Comparison of ENCODE assay signal across 26 cellular contexts in genomic region chr12:91123236-91123635, GRCh38. TPM values are rescaled to one million over a fixed set of nuclear protein-coding genes. Genes with fewer than 3 reads are reported as not detected.
"Had no signal": no experiment of that assay in that cellular context is flagged by ENCODE, and none has a peak within 500 bp of the region (broad histone marks: within the 10 kb centered on the region; RNA-seq: fewer than 3 reads in every experiment).

No MANE protein-coding gene starts in this region.

- ATAC-seq: activated CD8-positive, alpha-beta memory T cell treated with anti-CD3 and anti-CD28 coated beads, Interleukin-2, amount 10 ng/mL, durations not matched to agents 7 days and 5 days; activated CD8-positive, alpha-beta T cell treated with anti-CD3 and anti-CD28 coated beads for 36 hours; body of pancreas; effector memory CD8-positive, alpha-beta T cell; heart left ventricle; left ventricle myocardium superior; natural killer cell; psoas muscle; stimulated activated naive B cell treated with anti-CD40 and anti-IgM and Interleukin-4, amounts not matched to agents 10 μg/mL and 1 μg/mL and 100 μg/mL, for 72 hours had no signal

- H3K27ac ChIP-seq: body of pancreas, esophagus squamous epithelium, heart left ventricle, ovary, psoas muscle, right atrium auricular region, testis, WERI-Rb-1 had no signal

- H3K9me3 ChIP-seq: body of pancreas, esophagus squamous epithelium, heart left ventricle, ovary, psoas muscle, right atrium auricular region, testis had no signal

- H3K27me3 ChIP-seq: body of pancreas, esophagus squamous epithelium, heart left ventricle, ovary, right atrium auricular region, testis had no signal

- H3K4me1 ChIP-seq: body of pancreas, heart left ventricle, psoas muscle, right atrium auricular region, testis had no signal

- H3K36me3 ChIP-seq: esophagus squamous epithelium, heart left ventricle, ovary, right atrium auricular region, WERI-Rb-1 had no signal

- DNase-seq: activated CD4-positive, alpha-beta T cell treated with anti-CD3 and anti-CD28 coated beads, Interleukin-2, amount 10 ng/mL, durations not matched to agents 7 days and 5 days; activated CD4-positive, CD25-positive, alpha-beta regulatory T cell treated with anti-CD3 and anti-CD28 coated beads, Interleukin-2, amount 50 U/mL, for 72 hours; activated CD8-positive, alpha-beta memory T cell treated with anti-CD3 and anti-CD28 coated beads, Interleukin-2, amount 10 ng/mL, durations not matched to agents 7 days and 5 days; activated CD8-positive, alpha-beta T cell treated with anti-CD3 and anti-CD28 coated beads for 36 hours; activated effector memory CD4-positive, alpha-beta T cell treated with anti-CD3 and anti-CD28 coated beads, Interleukin-2, amount 50 U/mL, for 16 hours; activated naive CD4-positive, alpha-beta T cell treated with anti-CD3 and anti-CD28 coated beads, Interleukin-2, amount 10 ng/mL, durations not matched to agents 7 days and 5 days; activated T-cell treated with anti-CD3 and anti-CD28 coated beads for 4 hours; amygdala; body of pancreas; central memory CD4-positive, alpha-beta T cell; effector memory CD8-positive, alpha-beta T cell; esophagus squamous epithelium; heart left ventricle; left ventricle myocardium superior; midbrain; natural killer cell; ovary; psoas muscle; stimulated activated CD4-positive, alpha-beta T cell treated with anti-CD3 and anti-CD28 coated beads, Interleukin-2, amount 100 ng/mL, for 24 hours; stimulated activated naive B cell treated with anti-CD40 and anti-IgM and Interleukin-4, amounts not matched to agents 10 μg/mL and 1 μg/mL and 100 μg/mL, for 72 hours; T-helper 1 cell; testis; WERI-Rb-1 had no signal

- H3K4me3 ChIP-seq: body of pancreas, esophagus squamous epithelium, heart left ventricle, ovary, psoas muscle, right atrium auricular region, skin epidermis had no signal

RNA-seq across cellular contexts. Expression of gene LUM, which starts 11.9 kb away (rescaled TPM):
- total RNA-seq: activated CD4-positive, alpha-beta T cell treated with anti-CD3 and anti-CD28 coated beads, Interleukin-2, amount 10 ng/mL, durations not matched to agents 7 days and 5 days; activated CD8-positive, alpha-beta memory T cell treated with anti-CD3 and anti-CD28 coated beads, Interleukin-2, amount 10 ng/mL, durations not matched to agents 7 days and 5 days; activated CD8-positive, alpha-beta T cell treated with anti-CD3 and anti-CD28 coated beads for 36 hours; dermis microvascular lymphatic vessel endothelial cell; natural killer cell had no signal

RNA-seq across cellular contexts. Expression of gene DCN, which starts 59.4 kb away (rescaled TPM):
- total RNA-seq: activated CD4-positive, alpha-beta T cell treated with anti-CD3 and anti-CD28 coated beads, Interleukin-2, amount 10 ng/mL, durations not matched to agents 7 days and 5 days; activated CD8-positive, alpha-beta memory T cell treated with anti-CD3 and anti-CD28 coated beads, Interleukin-2, amount 10 ng/mL, durations not matched to agents 7 days and 5 days; activated CD8-positive, alpha-beta T cell treated with anti-CD3 and anti-CD28 coated beads for 36 hours; dermis microvascular lymphatic vessel endothelial cell had no signal
